Comparison of ENCODE assay signal across 14 cellular contexts in genomic region chr16:53087101-53087500, GRCh38. TPM values are rescaled to one million over a fixed set of nuclear protein-coding genes. Genes with fewer than 3 reads are reported as not detected.
DNase-seq lines count a peak whose midpoint lies in the region; ATAC-seq, FAIRE-seq and TF ChIP-seq lines count a peak whose summit lies in the region.
"Had no signal": no experiment of that assay in that cellular context is flagged by ENCODE, and none has a peak within 500 bp of the region (broad histone marks: within the 10 kb centered on the region; RNA-seq: fewer than 3 reads in every experiment).

No MANE protein-coding gene starts in this region.

- H3K27me3 ChIP-seq in A673 (replicated peaks; ENCODE audit: insufficient read depth, low read depth, low read length, poor library complexity) (no peaks in the 10 kb centered on the region), left lung (no peaks in the 10 kb centered on the region)

- no peak overlapping the region for H3K27ac Mint-ChIP-seq in T-helper 2 cell treated with Interferon-gamma antibody and Interleukin-4, amounts not matched to agents 5 μg/mL and 100 μg/mL, for 36 hours

- CTCF ChIA-PET in A673 (lab: Charles Lee) = no interaction called here

- peaks cover 79% of the 10 kb centered on the region for H3K4me1 ChIP-seq in A673 (ENCODE audit: insufficient read depth, low read length, poor library complexity, severe bottlenecking)
- H3K4me1 ChIP-seq in left lung = peaks cover 46 to 72% of the 10 kb centered on the region in 2 donors

- peaks cover 1% of the 10 kb centered on the region for H3K36me3 Mint-ChIP-seq in T-helper 2 cell treated with Interferon-gamma antibody and Interleukin-4, amounts not matched to agents 5 μg/mL and 100 μg/mL, for 36 hours (ENCODE audit: low read depth)

- no peaks in the 10 kb centered on the region for H3K9me3 Mint-ChIP-seq in T-helper 2 cell treated with Interferon-gamma antibody and Interleukin-4, amounts not matched to agents 5 μg/mL and 100 μg/mL, for 36 hours

- peaks cover 17% of the 10 kb centered on the region for H3K4me1 Mint-ChIP-seq in T-helper 2 cell treated with Interferon-gamma antibody and Interleukin-4, amounts not matched to agents 5 μg/mL and 100 μg/mL, for 36 hours (ENCODE audit: low read depth)

- POLR2A ChIA-PET in A673 (lab: Charles Lee; ENCODE audit: low non-redundant PET) = interaction anchor here (1.5 kb wide), 1 partner anchor 12 kb away, joined by 7 read pairs; no protein-coding TSS in a partner anchor

- no peak overlapping the region for H3K4me3 Mint-ChIP-seq in T-helper 2 cell treated with Interferon-gamma antibody and Interleukin-4, amounts not matched to agents 5 μg/mL and 100 μg/mL, for 36 hours

- H3K9me3 ChIP-seq in A673 (ENCODE audit: low read depth, low read length, poor library complexity, severe bottlenecking) (no peaks in the 10 kb centered on the region), left lung (no peaks in the 10 kb centered on the region)

- ATAC-seq in left lung (peak; percentile 41), GM21825 (IDR thresholded peaks at IDR 0.05; ENCODE audit: unreplicated experiment) (no peak)
- ATAC-seq: left lobe of liver had no signal

- no TSS peak for BruUV-seq in A673 (replicated peaks; lab: Mats Ljungman, UMichigan)

- DNase-seq in A673 (ENCODE audit: low spot score) (no peak), GM12892 (ENCODE audit: insufficient read length) (no peak), amniotic epithelial cell (ENCODE audit: low read depth) (peak; percentile 44), left lung (no peak), retina (no peak), NCI-H226 (no peak)
- DNase-seq in T-helper 2 cell treated with Interferon-gamma antibody and Interleukin-4, amounts not matched to agents 5 μg/mL and 100 μg/mL, for 36 hours (ENCODE audit: low spot score) = no peak
- DNase-seq: activated CD4-positive, alpha-beta T cell treated with anti-CD3 and anti-CD28 coated beads, Interleukin-2, amount 50 U/mL, for 1 hour; stimulated activated naive CD4-positive, alpha-beta T cell treated with Interleukin-2 at 50 U/mL for 16 hours had no signal

- H3K27me3 Mint-ChIP-seq in T-helper 2 cell treated with Interferon-gamma antibody and Interleukin-4, amounts not matched to agents 5 μg/mL and 100 μg/mL, for 36 hours (ENCODE audit: low read depth) = no peaks in the 10 kb centered on the region

- no peaks in the 10 kb centered on the region for H3K36me3 ChIP-seq in A673 (ENCODE audit: insufficient read depth, low read length, poor library complexity, severe bottlenecking)
- H3K36me3 ChIP-seq in left lung = no peaks in the 10 kb centered on the region

- TF ChIP-seq POLR2A in GM12892 (IDR thresholded peaks at IDR 0.05; ENCODE audit: low read depth, low read length) = no peak

- intact Hi-C loops in A673 (cut with micrococcal nuclease; ENCODE audit: unreplicated experiment) = no loop called here
- intact Hi-C loops in left lung (cut with DNase I) = no loop called here

- no peak overlapping the region for H3K4me3 ChIP-seq in A673 (ENCODE audit: low read depth, low read length, poor library complexity, severe bottlenecking)
- H3K4me3 ChIP-seq in left lung = no peak overlapping the region
- H3K4me3 ChIP-seq: coronary artery had no signal

- peak overlapping the region; percentile 96 for H3K27ac ChIP-seq in A673 (ENCODE audit: low read depth, low read length, poor library complexity, severe bottlenecking)
- no peak overlapping the region for H3K27ac ChIP-seq in left lung
- H3K27ac ChIP-seq: parathyroid adenoma had no signal

- TF ChIP-seq CTCF in A673 (conservative IDR thresholded peaks at IDR 0.05; ENCODE audit: low read depth, low read length) (no peak), left lung (IDR thresholded peaks at IDR 0.05) (no peak)

- peak; percentile 30 for FAIRE-seq in GM12892 (lab: Jason Lieb, UNC)

RNA-seq across cellular contexts. Expression of gene CHD9, which starts 32.3 kb away (rescaled TPM):
- total RNA-seq in A673 (2021) (64.1 and 76.8 TPM in 2 replicates), left lung (10 to 100 TPM; 73.9 to 79.9 TPM)
- polyA plus RNA-seq in GM12892 (2012; ENCODE audit: missing spikeins) = 40.0 TPM

RNA-seq across cellular contexts. Expression of gene CHD9NB, which starts 34.4 kb away (rescaled TPM):
- total RNA-seq in A673 (2021) (3.8 and 4.3 TPM in 2 replicates), left lung (10 to 100 TPM in 1 of 2 donors, 1 to 10 TPM in 1; 2.2 to 10.7 TPM)
- 0.85 TPM for polyA plus RNA-seq in GM12892 (2012; ENCODE audit: missing spikeins)
- total RNA-seq: OCI-LY7 had no signal
